In the genomic region with DNA sequence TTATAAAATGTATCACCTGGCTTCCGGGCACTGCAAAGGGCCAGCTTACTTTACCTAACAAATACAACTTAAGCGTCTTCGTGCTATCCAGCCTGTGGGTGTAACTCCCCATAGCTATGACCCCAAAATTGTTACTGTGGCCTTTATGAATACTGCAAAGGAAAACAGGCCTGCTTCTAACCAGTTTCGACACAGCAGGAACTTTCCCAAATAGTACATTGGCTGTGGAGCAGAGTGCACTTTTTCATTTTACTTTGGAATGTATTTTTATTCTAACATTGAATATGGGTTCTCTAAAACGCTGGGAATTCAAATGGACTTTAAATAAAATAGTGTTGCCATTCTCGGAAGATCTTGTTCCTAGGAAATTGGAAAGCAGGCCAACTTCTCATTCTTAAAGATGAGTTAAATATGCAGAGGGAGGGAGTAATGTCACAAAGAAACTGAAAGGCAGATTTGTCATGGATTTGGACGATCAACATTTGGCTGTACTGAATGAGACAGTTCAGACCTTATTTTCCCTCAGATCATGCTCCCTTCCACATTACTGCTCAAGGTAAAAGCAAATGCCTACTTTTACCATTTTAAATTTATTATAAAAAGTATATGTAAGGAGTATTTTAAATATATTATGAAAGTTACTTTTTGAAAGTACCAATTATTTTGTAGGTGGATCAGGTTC, we compare ENCODE assay signal across 1 cellular context.
TF ChIP-seq lines count a peak whose summit lies in the region.

No MANE protein-coding gene starts in this region.

TF ChIP-seq in WTC11, 78 proteins besides CTCF, POLR2A, EP300 and RAD21 (continued from another document):
- TF ChIP-seq, protein P1, sequence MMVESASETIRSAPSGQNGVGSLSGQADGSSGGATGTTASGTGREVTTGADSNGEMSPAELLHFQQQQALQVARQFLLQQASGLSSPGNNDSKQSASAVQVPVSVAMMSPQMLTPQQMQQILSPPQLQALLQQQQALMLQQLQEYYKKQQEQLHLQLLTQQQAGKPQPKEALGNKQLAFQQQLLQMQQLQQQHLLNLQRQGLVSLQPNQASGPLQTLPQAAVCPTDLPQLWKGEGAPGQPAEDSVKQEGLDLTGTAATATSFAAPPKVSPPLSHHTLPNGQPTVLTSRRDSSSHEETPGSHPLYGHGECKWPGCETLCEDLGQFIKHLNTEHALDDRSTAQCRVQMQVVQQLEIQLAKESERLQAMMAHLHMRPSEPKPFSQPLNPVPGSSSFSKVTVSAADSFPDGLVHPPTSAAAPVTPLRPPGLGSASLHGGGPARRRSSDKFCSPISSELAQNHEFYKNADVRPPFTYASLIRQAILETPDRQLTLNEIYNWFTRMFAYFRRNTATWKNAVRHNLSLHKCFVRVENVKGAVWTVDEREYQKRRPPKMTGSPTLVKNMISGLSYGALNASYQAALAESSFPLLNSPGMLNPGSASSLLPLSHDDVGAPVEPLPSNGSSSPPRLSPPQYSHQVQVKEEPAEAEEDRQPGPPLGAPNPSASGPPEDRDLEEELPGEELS (CRISPR knock-in tag; IDR thresholded peaks at IDR 0.05) = no peak
- TF ChIP-seq MXD4 (CRISPR knock-in tag; IDR thresholded peaks at IDR 0.05; ENCODE audit: borderline replicate concordance) = no peak
- TF ChIP-seq, protein P2, sequence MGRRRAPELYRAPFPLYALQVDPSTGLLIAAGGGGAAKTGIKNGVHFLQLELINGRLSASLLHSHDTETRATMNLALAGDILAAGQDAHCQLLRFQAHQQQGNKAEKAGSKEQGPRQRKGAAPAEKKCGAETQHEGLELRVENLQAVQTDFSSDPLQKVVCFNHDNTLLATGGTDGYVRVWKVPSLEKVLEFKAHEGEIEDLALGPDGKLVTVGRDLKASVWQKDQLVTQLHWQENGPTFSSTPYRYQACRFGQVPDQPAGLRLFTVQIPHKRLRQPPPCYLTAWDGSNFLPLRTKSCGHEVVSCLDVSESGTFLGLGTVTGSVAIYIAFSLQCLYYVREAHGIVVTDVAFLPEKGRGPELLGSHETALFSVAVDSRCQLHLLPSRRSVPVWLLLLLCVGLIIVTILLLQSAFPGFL (CRISPR knock-in tag; IDR thresholded peaks at IDR 0.05; ENCODE audit: borderline replicate concordance) = no peak
- no peak for TF ChIP-seq ETV6 (CRISPR knock-in tag; IDR thresholded peaks at IDR 0.05)
- no peak for TF ChIP-seq ZNF423 (CRISPR knock-in tag; IDR thresholded peaks at IDR 0.05)
- no peak for TF ChIP-seq ZSCAN18 (CRISPR knock-in tag; IDR thresholded peaks at IDR 0.05)
- TF ChIP-seq CREB1 (CRISPR knock-in tag; IDR thresholded peaks at IDR 0.05) = no peak
- TF ChIP-seq SOX15 (CRISPR knock-in tag; IDR thresholded peaks at IDR 0.05) = no peak
- TF ChIP-seq CBFB (CRISPR knock-in tag; IDR thresholded peaks at IDR 0.05; ENCODE audit: low read depth) = no peak
- no peak for TF ChIP-seq ZNF121 (CRISPR knock-in tag; IDR thresholded peaks at IDR 0.05)
- no peak for TF ChIP-seq AR (CRISPR knock-in tag; IDR thresholded peaks at IDR 0.05)
- no peak for TF ChIP-seq ZNF425 (CRISPR knock-in tag; conservative IDR thresholded peaks at IDR 0.05)
- TF ChIP-seq, protein P3, sequence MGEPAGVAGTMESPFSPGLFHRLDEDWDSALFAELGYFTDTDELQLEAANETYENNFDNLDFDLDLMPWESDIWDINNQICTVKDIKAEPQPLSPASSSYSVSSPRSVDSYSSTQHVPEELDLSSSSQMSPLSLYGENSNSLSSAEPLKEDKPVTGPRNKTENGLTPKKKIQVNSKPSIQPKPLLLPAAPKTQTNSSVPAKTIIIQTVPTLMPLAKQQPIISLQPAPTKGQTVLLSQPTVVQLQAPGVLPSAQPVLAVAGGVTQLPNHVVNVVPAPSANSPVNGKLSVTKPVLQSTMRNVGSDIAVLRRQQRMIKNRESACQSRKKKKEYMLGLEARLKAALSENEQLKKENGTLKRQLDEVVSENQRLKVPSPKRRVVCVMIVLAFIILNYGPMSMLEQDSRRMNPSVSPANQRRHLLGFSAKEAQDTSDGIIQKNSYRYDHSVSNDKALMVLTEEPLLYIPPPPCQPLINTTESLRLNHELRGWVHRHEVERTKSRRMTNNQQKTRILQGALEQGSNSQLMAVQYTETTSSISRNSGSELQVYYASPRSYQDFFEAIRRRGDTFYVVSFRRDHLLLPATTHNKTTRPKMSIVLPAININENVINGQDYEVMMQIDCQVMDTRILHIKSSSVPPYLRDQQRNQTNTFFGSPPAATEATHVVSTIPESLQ (CRISPR knock-in tag; IDR thresholded peaks at IDR 0.05) = no peak
- TF ChIP-seq EMX1 (CRISPR knock-in tag; IDR thresholded peaks at IDR 0.05) = no peak
- TF ChIP-seq GABPB1 (CRISPR knock-in tag; IDR thresholded peaks at IDR 0.05) = no peak
